9 cellular contexts compared by ENCODE assay signal in genomic region chr17:81199482-81199830, GRCh38. TPM values are rescaled to one million over a fixed set of nuclear protein-coding genes. Genes with fewer than 3 reads are reported as not detected.
"Had no signal": no experiment of that assay in that cellular context is flagged by ENCODE, and none has a peak within 500 bp of the region (broad histone marks: within the 10 kb centered on the region; RNA-seq: fewer than 3 reads in every experiment).

No MANE protein-coding gene starts in this region.

- ATAC-seq: GM12878 had no signal

- H3K4me3 ChIP-seq: GM12878 had no signal

- DNase-seq: GDM1, GF-D8 had no signal

- FAIRE-seq: G401.6, GM12878, GM12891, GM12892, GM18507, GM19239 had no signal

RNA-seq across cellular contexts. Expression of gene AATK, which starts 33.4 kb away (rescaled TPM):
- total RNA-seq: GM12878 had no signal

RNA-seq across cellular contexts. Expression of gene PVALEF, which starts 34.1 kb away (rescaled TPM):
- total RNA-seq: G401, GM12878 had no signal
- polyA plus RNA-seq: GM12878 had no signal
